19 cellular contexts compared by ENCODE assay signal in genomic region chr19:29670255-29670654, GRCh38. TPM values are rescaled to one million over a fixed set of nuclear protein-coding genes. Genes with fewer than 3 reads are reported as not detected.
DNase-seq lines count a peak whose midpoint lies in the region; ATAC-seq and TF ChIP-seq lines count a peak whose summit lies in the region.
"Had no signal": no experiment of that assay in that cellular context is flagged by ENCODE, and none has a peak within 500 bp of the region (broad histone marks: within the 10 kb centered on the region; RNA-seq: fewer than 3 reads in every experiment).

No MANE protein-coding gene starts in this region.

- peaks cover 97% of the 10 kb centered on the region for H3K4me1 ChIP-seq in left ventricle myocardium inferior
- peaks cover 70% of the 10 kb centered on the region for H3K4me1 ChIP-seq in effector memory CD4-positive, alpha-beta T cell (ENCODE audit: control insufficient read depth, insufficient read depth, low read length, poor library complexity, severe bottlenecking)
- H3K4me1 ChIP-seq: BE2C had no signal

- CTCF ChIA-PET in activated B cell treated with CpG ODN at 0.5 μM for 24 hours (lab: Charles Lee), result no interaction called here

- no peak overlapping the region for H3K4me3 Mint-ChIP-seq in activated B cell treated with CpG ODN at 0.5 μM for 24 hours
- peak overlapping the region; percentile 76 to 83 for H3K4me3 Mint-ChIP-seq in stimulated activated naive CD8-positive, alpha-beta T cell treated with anti-CD3 and anti-CD28 coated beads, Interleukin-15, amount 100 ng/mL, for 72 hours

- DNase-seq in left ventricle myocardium inferior (no peak), Right ventricle myocardium superior (no peak), activated B cell treated with CpG ODN at 0.5 μM for 24 hours (no peak), NCI-H748 (lab: John Stamatoyannopoulos, UW; ENCODE audit: unreplicated experiment) (no peak)
- no peak for DNase-seq in effector memory CD4-positive, alpha-beta T cell
- no peak for DNase-seq in stimulated activated naive CD8-positive, alpha-beta T cell treated with anti-CD3 and anti-CD28 coated beads, Interleukin-15, amount 100 ng/mL, for 72 hours
- DNase-seq: activated T-cell treated with anti-CD3 and anti-CD28 coated beads, Interleukin-2, amount 50 U/mL, for 1 hour; BE2C; GF-D8; MG63; NCI-H1694 treated with DMSO at 0.1 percent for 48 hours; NCI-H446; stimulated activated CD4-positive, alpha-beta T cell treated with anti-CD3 and anti-CD28 coated beads, Interleukin-4, amount 100 ng/mL, for 24 hours had no signal

- peak overlapping the region; percentile 51 for H3K27ac Mint-ChIP-seq in activated B cell treated with CpG ODN at 0.5 μM for 24 hours
- H3K27ac Mint-ChIP-seq in stimulated activated naive CD8-positive, alpha-beta T cell treated with anti-CD3 and anti-CD28 coated beads, Interleukin-15, amount 100 ng/mL, for 72 hours, result peak overlapping the region in 1 of 2 donors; percentile 38

- H3K27me3 ChIP-seq in left ventricle myocardium inferior (ENCODE audit: low read depth), result no peaks in the 10 kb centered on the region
- no peaks in the 10 kb centered on the region for H3K27me3 ChIP-seq in effector memory CD4-positive, alpha-beta T cell (replicated peaks; ENCODE audit: control insufficient read depth, insufficient read depth, low read length, poor library complexity, severe bottlenecking)
- H3K27me3 ChIP-seq: BE2C, MG63, ovary had no signal

- TF ChIP-seq CTCF in left ventricle myocardium inferior (IDR thresholded peaks at IDR 0.05; ENCODE audit: borderline replicate concordance) (no peak), activated B cell treated with CpG ODN at 0.5 μM for 24 hours (IDR thresholded peaks at IDR 0.05) (no peak)

- peaks cover 64% of the 10 kb centered on the region for H3K4me1 Mint-ChIP-seq in activated B cell treated with CpG ODN at 0.5 μM for 24 hours
- H3K4me1 Mint-ChIP-seq in stimulated activated naive CD8-positive, alpha-beta T cell treated with anti-CD3 and anti-CD28 coated beads, Interleukin-15, amount 100 ng/mL, for 72 hours, result peaks cover 86% of the 10 kb centered on the region

- intact Hi-C loops in left ventricle myocardium inferior (cut with micrococcal nuclease) (no loop called here), Right ventricle myocardium superior (cut with DNase I) (no loop called here), activated B cell treated with CpG ODN at 0.5 μM for 24 hours (cut with micrococcal nuclease) (no loop called here)

- H3K27ac ChIP-seq in left ventricle myocardium inferior (replicated peaks), result peak overlapping the region; percentile 98
- peak overlapping the region; percentile 91 for H3K27ac ChIP-seq in effector memory CD4-positive, alpha-beta T cell (ENCODE audit: insufficient read depth, low read length, poor library complexity, severe bottlenecking)
- H3K27ac ChIP-seq: ovary had no signal

- H3K4me3 ChIP-seq in left ventricle myocardium inferior, result no peak overlapping the region
- no peak overlapping the region for H3K4me3 ChIP-seq in effector memory CD4-positive, alpha-beta T cell (ENCODE audit: insufficient read depth, low read depth, low read length, poor library complexity, severe bottlenecking)
- H3K4me3 ChIP-seq: MG63, ovary, skin epidermis had no signal

- no peaks in the 10 kb centered on the region for H3K27me3 Mint-ChIP-seq in activated B cell treated with CpG ODN at 0.5 μM for 24 hours
- H3K27me3 Mint-ChIP-seq in stimulated activated naive CD8-positive, alpha-beta T cell treated with anti-CD3 and anti-CD28 coated beads, Interleukin-15, amount 100 ng/mL, for 72 hours, result no peaks in the 10 kb centered on the region

- POLR2A ChIA-PET in activated B cell treated with CpG ODN at 0.5 μM for 24 hours (lab: Charles Lee), result no interaction called here

- no peaks in the 10 kb centered on the region for H3K9me3 ChIP-seq in left ventricle myocardium inferior (replicated peaks)
- H3K9me3 ChIP-seq in effector memory CD4-positive, alpha-beta T cell (ENCODE audit: control insufficient read depth, low read length), result no peaks in the 10 kb centered on the region
- H3K9me3 ChIP-seq: BE2C, MG63, ovary had no signal

- ATAC-seq in Right ventricle myocardium superior (ENCODE audit: poor library complexity) (no peak), activated B cell treated with CpG ODN at 0.5 μM for 24 hours (ENCODE audit: low read depth) (no peak), HG02981 (IDR thresholded peaks at IDR 0.05; ENCODE audit: unreplicated experiment) (no peak), HG02623 (IDR thresholded peaks at IDR 0.05; ENCODE audit: unreplicated experiment) (no peak)
- no peak for ATAC-seq in stimulated activated naive CD8-positive, alpha-beta T cell treated with anti-CD3 and anti-CD28 coated beads, Interleukin-15, amount 100 ng/mL, for 72 hours
- ATAC-seq: activated CD4-positive, CD25-positive, alpha-beta regulatory T cell treated with anti-CD3 and anti-CD28 coated beads, Interleukin-2, amount 50 U/mL, for 24 hours; HepG2 had no signal

- peaks cover 18% of the 10 kb centered on the region for H3K36me3 ChIP-seq in left ventricle myocardium inferior
- H3K36me3 ChIP-seq in effector memory CD4-positive, alpha-beta T cell (ENCODE audit: control insufficient read depth, insufficient read depth, low read length), result peaks cover 13% of the 10 kb centered on the region
- H3K36me3 ChIP-seq: BE2C, ovary had no signal

- no peaks in the 10 kb centered on the region for H3K36me3 Mint-ChIP-seq in activated B cell treated with CpG ODN at 0.5 μM for 24 hours (ENCODE audit: low read depth)

- H3K9me3 Mint-ChIP-seq in activated B cell treated with CpG ODN at 0.5 μM for 24 hours, result no peaks in the 10 kb centered on the region
- no peaks in the 10 kb centered on the region for H3K9me3 Mint-ChIP-seq in stimulated activated naive CD8-positive, alpha-beta T cell treated with anti-CD3 and anti-CD28 coated beads, Interleukin-15, amount 100 ng/mL, for 72 hours

RNA-seq across cellular contexts. Expression of gene PLEKHF1, which starts 5.0 kb away (rescaled TPM):
- total RNA-seq in left ventricle myocardium inferior (27.8 TPM), Right ventricle myocardium superior (39.9 TPM), activated B cell treated with CpG ODN at 0.5 μM for 24 hours (5.5 and 5.8 TPM in 2 replicates)

RNA-seq across cellular contexts. Expression of gene C19orf12, which starts 44.8 kb away (rescaled TPM):
- 48.6 TPM for total RNA-seq in left ventricle myocardium inferior
- 59.9 TPM for total RNA-seq in Right ventricle myocardium superior
- 21.1 and 21.6 TPM in 2 replicates for total RNA-seq in activated B cell treated with CpG ODN at 0.5 μM for 24 hours
